ENCODE assay signal across 1 cellular context in the genomic region with DNA sequence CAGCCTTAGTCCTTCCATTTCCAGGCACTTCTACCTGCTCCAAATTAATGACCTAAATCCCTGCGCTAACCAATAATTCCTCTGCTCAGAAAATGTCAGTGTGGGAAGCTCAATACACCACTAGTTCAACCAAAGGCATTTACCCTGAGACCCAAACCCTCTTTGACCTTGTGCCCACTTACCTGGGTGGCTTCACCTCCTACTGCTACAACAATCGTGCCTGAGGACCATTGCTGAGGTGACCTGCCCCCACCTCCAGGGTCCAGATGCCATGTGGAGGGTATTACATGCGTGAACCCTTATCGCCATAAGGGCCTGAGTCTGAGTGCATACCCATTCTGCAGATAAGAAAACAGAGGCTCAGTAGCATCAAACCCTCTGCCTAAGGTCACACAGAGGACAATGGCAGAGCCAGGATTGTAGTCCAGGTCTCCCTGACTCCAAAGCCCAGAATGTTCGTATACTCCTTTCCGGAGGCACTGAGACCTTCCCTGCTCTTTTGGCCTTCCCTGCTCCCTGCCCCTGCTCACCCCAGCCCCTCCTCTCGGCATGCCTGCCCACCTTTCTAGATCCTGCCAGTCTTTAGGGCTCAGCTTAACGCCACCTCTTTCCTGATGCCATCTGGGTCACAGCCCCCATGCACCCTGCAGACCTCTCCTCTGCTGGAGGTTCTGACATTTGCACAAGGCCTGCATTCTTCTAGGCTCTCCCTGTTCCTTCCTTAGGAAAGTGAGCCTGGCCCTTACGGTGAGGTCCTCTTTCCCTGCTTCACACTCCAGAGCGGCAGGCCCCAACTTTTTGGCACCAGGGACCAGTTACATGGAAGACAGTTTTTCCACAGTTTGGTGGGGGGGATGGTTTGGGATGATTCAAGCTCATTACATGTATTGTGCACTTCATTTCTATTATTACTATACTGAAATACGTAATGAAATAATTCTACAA.
TF ChIP-seq lines count a peak whose summit lies in the region.

No MANE protein-coding gene starts in this region.

TF ChIP-seq in SK-N-SH, 30 proteins besides CTCF, POLR2A, EP300 and RAD21 (continued from another document):
- TF ChIP-seq, protein P1, sequence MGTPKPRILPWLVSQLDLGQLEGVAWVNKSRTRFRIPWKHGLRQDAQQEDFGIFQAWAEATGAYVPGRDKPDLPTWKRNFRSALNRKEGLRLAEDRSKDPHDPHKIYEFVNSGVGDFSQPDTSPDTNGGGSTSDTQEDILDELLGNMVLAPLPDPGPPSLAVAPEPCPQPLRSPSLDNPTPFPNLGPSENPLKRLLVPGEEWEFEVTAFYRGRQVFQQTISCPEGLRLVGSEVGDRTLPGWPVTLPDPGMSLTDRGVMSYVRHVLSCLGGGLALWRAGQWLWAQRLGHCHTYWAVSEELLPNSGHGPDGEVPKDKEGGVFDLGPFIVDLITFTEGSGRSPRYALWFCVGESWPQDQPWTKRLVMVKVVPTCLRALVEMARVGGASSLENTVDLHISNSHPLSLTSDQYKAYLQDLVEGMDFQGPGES (IDR thresholded peaks at IDR 0.05; ENCODE audit: low read depth, low read length): no peak
- TF ChIP-seq FOXM1 (IDR thresholded peaks at IDR 0.05; ENCODE audit: low read depth): no peak
- no peak for TF ChIP-seq GATA2 (CRISPR knock-in tag; IDR thresholded peaks at IDR 0.05)
- TF ChIP-seq RXRA (IDR thresholded peaks at IDR 0.05; ENCODE audit: borderline replicate concordance, low read depth): no peak
- no peak for TF ChIP-seq MEF2A (IDR thresholded peaks at IDR 0.05; ENCODE audit: borderline replicate concordance, low read depth)
- no peak for TF ChIP-seq POLR2AphosphoS5 (IDR thresholded peaks at IDR 0.05; ENCODE audit: low read depth, low read length)
- TF ChIP-seq, protein P2, sequence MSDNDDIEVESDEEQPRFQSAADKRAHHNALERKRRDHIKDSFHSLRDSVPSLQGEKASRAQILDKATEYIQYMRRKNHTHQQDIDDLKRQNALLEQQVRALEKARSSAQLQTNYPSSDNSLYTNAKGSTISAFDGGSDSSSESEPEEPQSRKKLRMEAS (IDR thresholded peaks at IDR 0.05; ENCODE audit: low read depth): no peak
- TF ChIP-seq FOSL2 (IDR thresholded peaks at IDR 0.05; ENCODE audit: borderline replicate concordance, low read depth): no peak
- TF ChIP-seq, protein P3, sequence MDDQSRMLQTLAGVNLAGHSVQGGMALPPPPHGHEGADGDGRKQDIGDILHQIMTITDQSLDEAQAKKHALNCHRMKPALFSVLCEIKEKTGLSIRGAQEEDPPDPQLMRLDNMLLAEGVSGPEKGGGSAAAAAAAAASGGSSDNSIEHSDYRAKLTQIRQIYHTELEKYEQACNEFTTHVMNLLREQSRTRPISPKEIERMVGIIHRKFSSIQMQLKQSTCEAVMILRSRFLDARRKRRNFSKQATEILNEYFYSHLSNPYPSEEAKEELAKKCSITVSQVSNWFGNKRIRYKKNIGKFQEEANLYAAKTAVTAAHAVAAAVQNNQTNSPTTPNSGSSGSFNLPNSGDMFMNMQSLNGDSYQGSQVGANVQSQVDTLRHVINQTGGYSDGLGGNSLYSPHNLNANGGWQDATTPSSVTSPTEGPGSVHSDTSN (IDR thresholded peaks at IDR 0.05): no peak
- TF ChIP-seq SMC3 (IDR thresholded peaks at IDR 0.05; ENCODE audit: low read depth, low read length): no peak
